ENCODE assay signal across 29 cellular contexts in genomic region chr11:6548121-6548520, GRCh38.
"Had no signal": no experiment of that assay in that cellular context is flagged by ENCODE, and none has a peak within 500 bp of the region (broad histone marks: within the 10 kb centered on the region; RNA-seq: fewer than 3 reads in every experiment).

No MANE protein-coding gene starts in this region.

- H3K9me3 ChIP-seq: esophagus squamous epithelium, gastroesophageal sphincter had no signal

- DNase-seq: activated B cell treated with CpG ODN at 0.5 μM for 24 hours; activated CD4-positive, alpha-beta T cell treated with anti-CD3 and anti-CD28 coated beads for 48 hours; activated CD4-positive, alpha-beta T cell treated with anti-CD3 and anti-CD28 coated beads, Interleukin-2, amount 50 U/mL, for 1 hour; activated CD4-positive, alpha-beta T cell treated with anti-CD3 and anti-CD28 coated beads, Interleukin-2, amount 50 U/mL, for 48 hours; activated CD8-positive, alpha-beta memory T cell treated with anti-CD3 and anti-CD28 coated beads for 24 hours; activated CD8-positive, alpha-beta T cell treated with anti-CD3 and anti-CD28 coated beads for 36 hours; activated effector memory CD4-positive, alpha-beta T cell treated with Interleukin-2 at 50 U/mL for 16 hours; activated gamma-delta T cell treated with Interleukin-2 at 50 U/mL for 16 hours; activated naive CD4-positive, alpha-beta T cell treated with anti-CD3 and anti-CD28 coated beads, Interleukin-2, amount 50 U/mL, for 16 hours; activated naive CD4-positive, alpha-beta T cell treated with Interleukin-2 at 50 U/mL for 16 hours; activated T-cell treated with anti-CD3 and anti-CD28 coated beads, Interleukin-2, amount 50 U/mL, for 4 hours; amniotic stem cell; anterior cingulate cortex; brain microvascular endothelial cell; caudate nucleus; cortex of kidney; dermis blood vessel endothelial cell; effector CD4-positive, alpha-beta T cell; effector memory CD8-positive, alpha-beta T cell; esophagus squamous epithelium; foreskin melanocyte; T-helper 1 cell; T-helper 17 cell; T1000; WERI-Rb-1 had no signal

- H3K36me3 ChIP-seq: brain microvascular endothelial cell, WERI-Rb-1 had no signal

- ATAC-seq: activated CD4-positive, CD25-positive, alpha-beta regulatory T cell treated with anti-CD3 and anti-CD28 coated beads, Interleukin-2, amount 50 U/mL, for 24 hours; activated CD8-positive, alpha-beta T cell treated with anti-CD3 and anti-CD28 coated beads for 36 hours; activated T-cell treated with anti-CD3 and anti-CD28 coated beads, Interleukin-2, amount 50 U/mL, for 4 hours; activated T-helper 17 cell treated with anti-CD3 and anti-CD28 coated beads, Interleukin-2, amount 50 U/mL, for 72 hours; effector memory CD8-positive, alpha-beta T cell; gastroesophageal sphincter; T-helper 17 cell had no signal

- H3K4me1 ChIP-seq: esophagus squamous epithelium, gastroesophageal sphincter had no signal

- H3K27me3 ChIP-seq: brain microvascular endothelial cell, esophagus squamous epithelium, gastroesophageal sphincter had no signal

- H3K4me3 ChIP-seq: esophagus squamous epithelium, gastroesophageal sphincter had no signal

- H3K27ac ChIP-seq: brain microvascular endothelial cell, epithelial cell of prostate, esophagus squamous epithelium, gastroesophageal sphincter, WERI-Rb-1 had no signal
